In the genomic region with DNA sequence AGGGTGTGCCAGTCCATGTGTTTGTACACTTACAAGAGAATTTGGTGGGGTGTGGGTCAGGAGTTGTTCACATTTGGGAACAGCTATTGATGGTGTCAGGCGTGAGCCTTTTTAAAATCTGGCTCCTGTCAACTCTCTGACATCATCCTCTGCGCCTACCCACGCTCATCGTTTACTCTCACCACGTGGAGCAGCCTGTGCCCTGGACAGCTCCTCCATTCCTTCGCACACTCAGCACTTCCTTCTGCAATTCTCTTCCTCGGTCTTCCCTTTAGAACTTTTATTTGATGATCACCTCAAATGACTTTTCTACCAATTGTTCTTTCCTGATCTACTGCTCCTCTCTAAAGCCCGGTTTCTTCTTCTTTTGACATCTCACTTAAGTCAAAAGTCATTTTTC, we compare ENCODE assay signal across 20 cellular contexts. TPM values are rescaled to one million over a fixed set of nuclear protein-coding genes. Genes with fewer than 3 reads are reported as not detected.
DNase-seq lines count a peak whose midpoint lies in the region; ATAC-seq, FAIRE-seq and TF ChIP-seq lines count a peak whose summit lies in the region.
"Had no signal": no experiment of that assay in that cellular context is flagged by ENCODE, and none has a peak within 500 bp of the region (broad histone marks: within the 10 kb centered on the region; RNA-seq: fewer than 3 reads in every experiment).

No MANE protein-coding gene starts in this region.

- TF ChIP-seq RAD21 in HCT116 (IDR thresholded peaks at IDR 0.05; ENCODE audit: low read depth) (no peak), HepG2 (CRISPR knock-in tag; IDR thresholded peaks at IDR 0.05) (no peak)

- RAD21 ChIA-PET in HCT116 (lab: Charles Lee; ENCODE audit: low non-redundant PET in 1 of 2, low total read pairs in 2 of 2, uncharacterized antibody in 2 of 2, unreplicated experiment in 2 of 2), result no interaction called here

- TF ChIP-seq EP300 in HepG2 (IDR thresholded peaks at IDR 0.05; ENCODE audit: low read depth in 2 of 2, low read length in 2 of 2) (no peak), HepG2 (CRISPR knock-in tag; IDR thresholded peaks at IDR 0.05; ENCODE audit: borderline replicate concordance) (no peak)

- no peak overlapping the region for H3K4me3 Mint-ChIP-seq in activated naive CD4-positive, alpha-beta T cell treated with anti-CD3 and anti-CD28 coated beads, Interleukin-2, amount 10 ng/mL, durations not matched to agents 7 days and 5 days
- no peak overlapping the region for H3K4me3 Mint-ChIP-seq in activated CD4-positive, alpha-beta memory T cell treated with anti-CD3 and anti-CD28 coated beads for 36 hours
- no peak overlapping the region for H3K4me3 Mint-ChIP-seq in natural killer cell

- no peaks in the 10 kb centered on the region for H4K20me1 ChIP-seq in HCT116 (ENCODE audit: insufficient read depth)
- H4K20me1 ChIP-seq in HepG2 (ENCODE audit: insufficient read depth, low read length), result no peaks in the 10 kb centered on the region

- no TSS peak for BruUV-seq in HCT116 (replicated peaks; lab: Mats Ljungman, UMichigan)
- no TSS peak for BruUV-seq in HepG2 (replicated peaks; lab: Mats Ljungman, UMichigan)

- H3K4me3 ChIP-seq in HCT116 (replicated peaks in 1 of 2; ENCODE audit: low read depth in 1 of 2, low read length in 2 of 2) (no peak overlapping the region), HepG2 (replicated peaks in 1 of 3; ENCODE audit: insufficient read depth in 1 of 3, low read depth in 2 of 3, low read length in 3 of 3) (no peak overlapping the region)
- H3K4me3 ChIP-seq: GM12878, lower lobe of right lung, PC-9, skin epidermis, testis had no signal

- no peak for FAIRE-seq in HepG2 (lab: Jason Lieb, UNC)
- FAIRE-seq: GM12878 had no signal

- H3K9me3 Mint-ChIP-seq in activated naive CD4-positive, alpha-beta T cell treated with anti-CD3 and anti-CD28 coated beads, Interleukin-2, amount 10 ng/mL, durations not matched to agents 7 days and 5 days, result peaks cover 23% of the 10 kb centered on the region
- H3K9me3 Mint-ChIP-seq in activated CD4-positive, alpha-beta memory T cell treated with anti-CD3 and anti-CD28 coated beads for 36 hours, result peaks cover 15% of the 10 kb centered on the region
- H3K9me3 Mint-ChIP-seq in natural killer cell, result peaks cover 0 to 8% of the 10 kb centered on the region in 2 donors

- intact Hi-C loops in HCT116 (cut with micrococcal nuclease), result no loop called here
- intact Hi-C loops in activated CD4-positive, alpha-beta memory T cell treated with anti-CD3 and anti-CD28 coated beads for 36 hours (cut with micrococcal nuclease), result loop anchor here (2.0 to 5.0 kb wide), 2 partner anchors 21 to 36 kb away; no protein-coding TSS in a partner anchor
- intact Hi-C loops in natural killer cell (cut with micrococcal nuclease), result no loop called here
- intact Hi-C loops in HepG2 (cut with micrococcal nuclease; ENCODE audit: unreplicated experiment), result no loop called here

- H2AFZ ChIP-seq in HCT116 (ENCODE audit: low read depth, low read length, poor library complexity, severe bottlenecking), result no peak overlapping the region
- H2AFZ ChIP-seq in HepG2 (ENCODE audit: low read length), result no peak overlapping the region
- H2AFZ ChIP-seq: PC-9 had no signal

- H3K9me3 ChIP-seq in HCT116 (ENCODE audit: control insufficient read depth in 1 of 2, insufficient read depth in 1 of 2, low read depth in 1 of 2, low read length in 2 of 2) (no peaks in the 10 kb centered on the region), HepG2 (ENCODE audit: low read length) (no peaks in the 10 kb centered on the region)
- H3K9me3 ChIP-seq: lower lobe of right lung, testis had no signal

- H3K4me2 ChIP-seq in HCT116 (ENCODE audit: low read length) (no peak overlapping the region), HepG2 (ENCODE audit: low read depth, low read length) (no peak overlapping the region)
- H3K4me2 ChIP-seq: PC-9 had no signal

- in situ Hi-C loops in HepG2 (cut with HindIII; ENCODE audit: extremely low pct_ligation_motif_present, low pct_unique_long_range_greater_than_20kb), result no loop called here

- no peak for ATAC-seq in HCT116
- no peak for ATAC-seq in natural killer cell
- no peak for ATAC-seq in GM18873 (IDR thresholded peaks at IDR 0.05; ENCODE audit: low FRiP score, unreplicated experiment)
- no peak for ATAC-seq in HepG2
- ATAC-seq: lower lobe of right lung had no signal

- H3K27ac ChIP-seq in HCT116 (ENCODE audit: low read depth, low read length) (no peak overlapping the region), HepG2 (ENCODE audit: extremely low read length, insufficient read depth, low read length) (no peak overlapping the region)
- H3K27ac ChIP-seq: lower lobe of right lung, PC-9, testis, WERI-Rb-1 had no signal

- H3K4me1 Mint-ChIP-seq in activated naive CD4-positive, alpha-beta T cell treated with anti-CD3 and anti-CD28 coated beads, Interleukin-2, amount 10 ng/mL, durations not matched to agents 7 days and 5 days, result peaks cover 50% of the 10 kb centered on the region
- peaks cover 49% of the 10 kb centered on the region for H3K4me1 Mint-ChIP-seq in activated CD4-positive, alpha-beta memory T cell treated with anti-CD3 and anti-CD28 coated beads for 36 hours (ENCODE audit: low read depth)
- peaks cover 19 to 20% of the 10 kb centered on the region in 2 donors for H3K4me1 Mint-ChIP-seq in natural killer cell

- H3K9ac ChIP-seq in HCT116 (ENCODE audit: low read length) (no peak overlapping the region), HepG2 (ENCODE audit: insufficient read depth, low read depth, low read length) (no peak overlapping the region)

- H3K4me1 ChIP-seq in HCT116 (ENCODE audit: control insufficient read depth in 1 of 2, insufficient read depth in 2 of 2, low read length in 2 of 2) (no peaks in the 10 kb centered on the region), HepG2 (ENCODE audit: insufficient read depth, low read length) (no peaks in the 10 kb centered on the region)
- H3K4me1 ChIP-seq: testis had no signal

- H3K36me3 Mint-ChIP-seq in activated naive CD4-positive, alpha-beta T cell treated with anti-CD3 and anti-CD28 coated beads, Interleukin-2, amount 10 ng/mL, durations not matched to agents 7 days and 5 days, result peaks cover 46% of the 10 kb centered on the region
- peaks cover 6% of the 10 kb centered on the region for H3K36me3 Mint-ChIP-seq in activated CD4-positive, alpha-beta memory T cell treated with anti-CD3 and anti-CD28 coated beads for 36 hours
- peaks cover 13% of the 10 kb centered on the region for H3K36me3 Mint-ChIP-seq in natural killer cell

- H3K27me3 Mint-ChIP-seq in activated naive CD4-positive, alpha-beta T cell treated with anti-CD3 and anti-CD28 coated beads, Interleukin-2, amount 10 ng/mL, durations not matched to agents 7 days and 5 days, result no peaks in the 10 kb centered on the region
- no peaks in the 10 kb centered on the region for H3K27me3 Mint-ChIP-seq in activated CD4-positive, alpha-beta memory T cell treated with anti-CD3 and anti-CD28 coated beads for 36 hours
- H3K27me3 Mint-ChIP-seq in natural killer cell (ENCODE audit: low read depth in 2 of 2), result no peaks in the 10 kb centered on the region

- H3K79me2 ChIP-seq in HCT116 (ENCODE audit: insufficient read depth, low read length) (no peaks in the 10 kb centered on the region), HepG2 (ENCODE audit: insufficient read depth, low read length) (no peaks in the 10 kb centered on the region)

- TF ChIP-seq CTCF in HCT116 (IDR thresholded peaks at IDR 0.05 in 2 of 3, conservative IDR thresholded peaks at IDR 0.05 in 1 of 3; ENCODE audit: borderline replicate concordance in 1 of 3, insufficient read depth in 1 of 3, low read depth in 2 of 3, low read length in 2 of 3), result no peak
- no peak for TF ChIP-seq CTCF in natural killer cell (IDR thresholded peaks at IDR 0.05)
- no peak for TF ChIP-seq CTCF in HepG2 (CRISPR knock-in tag; IDR thresholded peaks at IDR 0.05)

- no peak for DNase-seq in activated naive CD4-positive, alpha-beta T cell treated with anti-CD3 and anti-CD28 coated beads, Interleukin-2, amount 10 ng/mL, durations not matched to agents 7 days and 5 days
- no peak for DNase-seq in activated naive CD4-positive, alpha-beta T cell treated with anti-CD3 and anti-CD28 coated beads, Interleukin-2, amount 50 U/mL, for 16 hours
- DNase-seq in HCT116 (ENCODE audit: low read depth, low spot score), result no peak
- no peak for DNase-seq in activated CD4-positive, alpha-beta memory T cell treated with anti-CD3 and anti-CD28 coated beads for 36 hours
- no peak for DNase-seq in natural killer cell
- DNase-seq in HepG2 (ENCODE audit: low spot score), result no peak
- DNase-seq in NCI-H146 treated with DMSO at 0.1 percent for 48 hours (lab: John Stamatoyannopoulos, UW; ENCODE audit: unreplicated experiment), result no peak
- DNase-seq: amniotic stem cell; GDM1; glutamatergic neuron; lower lobe of right lung; NCI-H1417; NCI-H748 treated with DMSO at 0.1 percent for 48 hours; PC-9; stimulated activated CD8-positive, alpha-beta memory T cell treated with anti-CD3 and anti-CD28 coated beads, Interleukin-4, amount 100 ng/mL, for 48 hours; testis; WERI-Rb-1 had no signal

- 0 out of 2 replicates have a peak, but pooled peaks cover 4% of the 10 kb centered on the region for H3K27me3 ChIP-seq in HCT116 (ENCODE audit: insufficient read depth, low read length)
- H3K27me3 ChIP-seq in HepG2 (ENCODE audit: control insufficient read depth in 1 of 2, insufficient read depth in 2 of 2, low read length in 2 of 2), result peaks cover 0 to 1% of the 10 kb centered on the region in 2 experiments; a peak in 1 of 5 replicates
- H3K27me3 ChIP-seq: testis had no signal

- TF ChIP-seq POLR2A in HCT116 (IDR thresholded peaks at IDR 0.05; ENCODE audit: borderline replicate concordance, extremely low read depth, insufficient read depth, insufficient read length) (no peak), HepG2 (IDR thresholded peaks at IDR 0.05; ENCODE audit: insufficient read depth in 1 of 2, low read depth in 2 of 2, low read length in 2 of 2) (no peak)

- no peaks in the 10 kb centered on the region for H3K9me2 ChIP-seq in HCT116 (ENCODE audit: insufficient read depth)

- H3K36me3 ChIP-seq in HCT116 (ENCODE audit: control insufficient read depth in 1 of 2, insufficient read depth in 2 of 2, low read length in 2 of 2) (no peaks in the 10 kb centered on the region), HepG2 (replicated peaks in 1 of 2; ENCODE audit: control insufficient read depth in 1 of 2, insufficient read depth in 2 of 2, low read length in 2 of 2) (no peaks in the 10 kb centered on the region)
- H3K36me3 ChIP-seq: lower lobe of right lung, WERI-Rb-1 had no signal

- CTCF ChIA-PET in activated naive CD4-positive, alpha-beta T cell treated with anti-CD3 and anti-CD28 coated beads, Interleukin-2, amount 10 ng/mL, durations not matched to agents 7 days and 5 days (lab: Charles Lee), result interaction anchor here (1.3 to 2.8 kb wide), 4 partner anchors 21 to 48 kb away, joined by 3 to 12 read pairs (median 4); no protein-coding TSS in a partner anchor
- CTCF ChIA-PET in HCT116 (lab: Charles Lee), result no interaction called here
- CTCF ChIA-PET in activated CD4-positive, alpha-beta memory T cell treated with anti-CD3 and anti-CD28 coated beads for 36 hours (lab: Charles Lee), result interaction anchor here (1.9 to 2.3 kb wide), 2 partner anchors 38 to 46 kb away, joined by 8 to 10 read pairs; no protein-coding TSS in a partner anchor
- CTCF ChIA-PET in HepG2 (lab: Yijun Ruan, JAX; ENCODE audit: low intra/inter-chr PET ratio, low total read pairs), result no interaction called here

- H3K27ac Mint-ChIP-seq in activated naive CD4-positive, alpha-beta T cell treated with anti-CD3 and anti-CD28 coated beads, Interleukin-2, amount 10 ng/mL, durations not matched to agents 7 days and 5 days, result peak overlapping the region; percentile 94
- H3K27ac Mint-ChIP-seq in activated CD4-positive, alpha-beta memory T cell treated with anti-CD3 and anti-CD28 coated beads for 36 hours, result peak overlapping the region; percentile 77
- peak overlapping the region; percentile 71 to 87 for H3K27ac Mint-ChIP-seq in natural killer cell

- POLR2A ChIA-PET in HCT116 (lab: Charles Lee) (no interaction called here), HepG2 (lab: Yijun Ruan, JAX) (no interaction called here)
- POLR2A ChIA-PET in activated CD4-positive, alpha-beta memory T cell treated with anti-CD3 and anti-CD28 coated beads for 36 hours (lab: Charles Lee), result no interaction called here

- 19% methylated on average over 8 of the region's 8 CpGs for WGBS in HepG2 (ENCODE audit: low lambda C conversion rate)

RNA-seq across cellular contexts. Expression of a gene that starts 42.1 kb away (rescaled TPM):
- total RNA-seq in HCT116 (2021; ENCODE audit: unreplicated experiment) (28.7 TPM), natural killer cell (10 to 100 TPM; 17.8 to 51.6 (median 24.5) TPM), HepG2 (2016; rRNA removed; fragmentation: Illumina TruSeq; extraction: Trizol) (17.7 and 21.1 TPM in 2 replicates)
- polyA plus RNA-seq in HCT116 (2012), result 11.0 and 11.6 TPM in 2 replicates
- total RNA-seq in activated CD4-positive, alpha-beta memory T cell treated with anti-CD3 and anti-CD28 coated beads for 36 hours, result 10 to 100 TPM; 25.9 to 26.1 TPM
- total RNA-seq in HepG2 (2016; cell fraction: cytosol; rRNA removed; fragmentation: Illumina TruSeq; extraction: Trizol; ENCODE audit: low read depth), result 3.9 TPM in 2 replicates
- 16.0 and 22.9 TPM in 2 replicates for total RNA-seq in HepG2 (2016; cell fraction: insoluble cytoplasmic fraction; rRNA removed; fragmentation: Illumina TruSeq; extraction: Trizol)
- 9.6 and 12.7 TPM in 2 replicates for total RNA-seq in HepG2 (2016; cell fraction: membrane; rRNA removed; fragmentation: Illumina TruSeq; extraction: Trizol)
- total RNA-seq in HepG2 (2016; cell fraction: nucleus; rRNA removed; fragmentation: Illumina TruSeq; extraction: Trizol), result 15.9 and 16.4 TPM in 2 replicates
- polyA plus RNA-seq in HepG2 (2011; rRNA removed), result 12.1 and 16.5 TPM in 2 replicates
- polyA plus RNA-seq in HepG2 (2011; cell fraction: cytosol; rRNA removed), result 6.6 and 12.2 TPM in 2 replicates
- polyA plus RNA-seq in HepG2 (2011; cell fraction: nucleus; rRNA removed), result 11.5 and 15.2 TPM in 2 replicates
- polyA plus RNA-seq in HepG2 (2012), result 13.3 and 16.7 TPM in 2 replicates
- 0.83 and 1.0 TPM in 2 replicates for polyA plus RNA-seq in HepG2 (2016; cell fraction: cytosol; fragmentation: Illumina TruSeq; extraction: Trizol; ENCODE audit: low read depth)
- 19.8 and 20.8 TPM in 2 replicates for polyA plus RNA-seq in HepG2 (2016; cell fraction: insoluble cytoplasmic fraction; fragmentation: Illumina TruSeq; extraction: Trizol; ENCODE audit: low read depth)
- polyA plus RNA-seq in HepG2 (2016; cell fraction: membrane; fragmentation: Illumina TruSeq; extraction: Trizol; ENCODE audit: low read depth), result 6.1 and 6.3 TPM in 2 replicates
- 13.6 and 15.9 TPM in 2 replicates for polyA plus RNA-seq in HepG2 (2016; cell fraction: nucleus; fragmentation: Illumina TruSeq; extraction: Trizol; ENCODE audit: insufficient read depth, low read depth)
- polyA minus RNA-seq in HepG2 (2011; rRNA and poly(A)+ RNA removed; ENCODE audit: low replicate concordance), result 9.6 and 14.4 TPM in 2 replicates
- 18.0 and 30.7 TPM in 2 replicates for polyA minus RNA-seq in HepG2 (2011; cell fraction: cytosol; rRNA and poly(A)+ RNA removed)
- polyA minus RNA-seq in HepG2 (2011; cell fraction: nucleus; rRNA and poly(A)+ RNA removed), result 19.4 and 24.0 TPM in 2 replicates

Comparison
In these comparisons a context has a peak if more than half of its experiments do, and no peak if none do; other contexts are left out.
1. CTCF ChIA-PET loops: an anchor here in activated naive CD4-positive, alpha-beta T cell treated with anti-CD3 and anti-CD28 coated beads, Interleukin-2, amount 10 ng/mL, durations not matched to agents 7 days and 5 days (1.3 to 2.8 kb wide) and activated CD4-positive, alpha-beta memory T cell treated with anti-CD3 and anti-CD28 coated beads for 36 hours (1.9 to 2.3 kb wide); none called in HCT116 and HepG2.